Comparison of ENCODE assay signal across 8 cellular contexts in genomic region chr22:46084943-46085830, GRCh38.
DNase-seq lines count a peak whose midpoint lies in the region; TF ChIP-seq lines count a peak whose summit lies in the region.

No MANE protein-coding gene starts in this region.

- POLR2A ChIA-PET in PC-9 (lab: Charles Lee; ENCODE audit: unreplicated experiment) = interaction anchor here (0.6 to 0.7 kb wide), 3 partner anchors 70 to 573 kb away, joined by 4 to 18 read pairs (median 4); no protein-coding TSS in a partner anchor

- peaks cover 3% of the 10 kb centered on the region for H3K79me1 ChIP-seq in neuronal stem cell (ENCODE audit: low read depth, low read length)

- no peak overlapping the region for H4K91ac ChIP-seq in neuronal stem cell (ENCODE audit: low read depth, low read length, poor library complexity)

- CTCF ChIA-PET in PC-9 (lab: Charles Lee) = no interaction called here

- H3K27me3 ChIP-seq in PC-9 (ENCODE audit: insufficient read depth, low read depth) = no peaks in the 10 kb centered on the region
- no peaks in the 10 kb centered on the region for H3K27me3 ChIP-seq in esophagus (ENCODE audit: control insufficient read depth in 1 of 2, insufficient read depth in 2 of 2, low read length in 2 of 2)
- peaks cover 0 to 96% (median 14%) of the 10 kb centered on the region in 3 experiments for H3K27me3 ChIP-seq in neuronal stem cell (ENCODE audit: control insufficient read depth in 3 of 3, insufficient read depth in 3 of 3, low read depth in 1 of 3, low read length in 3 of 3)

- H3K4me3 ChIP-seq in PC-9 (peak overlapping the region; percentile 25; the same call in 1 of the 2 replicates), esophagus (ENCODE audit: low read depth in 1 of 2, low read length in 2 of 2) (peak overlapping the region; percentile 22), neuronal stem cell (ENCODE audit: low read length in 2 of 2) (no peak overlapping the region)

- H3K9ac ChIP-seq in neuronal stem cell (ENCODE audit: low read depth, low read length, poor library complexity) = no peak overlapping the region

- H3K27ac ChIP-seq in PC-9 (peak overlapping the region; percentile 74), esophagus (ENCODE audit: low read depth in 2 of 2, low read length in 1 of 2) (peak overlapping the region; percentile 97 to 98), neuronal stem cell (replicated peaks; ENCODE audit: low read length) (no peak overlapping the region)

- no peak overlapping the region for H2AFZ ChIP-seq in PC-9
- no peak overlapping the region for H2AFZ ChIP-seq in neuronal stem cell (ENCODE audit: low read length)

- peaks cover 98% of the 10 kb centered on the region for H3K79me2 ChIP-seq in PC-9 (ENCODE audit: low read depth)

- no peak for TF ChIP-seq CTCF in PC-9 (conservative IDR thresholded peaks at IDR 0.05)

- H3K4ac ChIP-seq in neuronal stem cell (ENCODE audit: low read length) = no peak overlapping the region

- BruUV-seq in PC-9 (replicated peaks; lab: Mats Ljungman, UMichigan) = TSS peak; percentile 80

- H3K4me2 ChIP-seq in PC-9 (peak overlapping the region; percentile 72), neuronal stem cell (ENCODE audit: insufficient read depth, low read length, poor library complexity, severe bottlenecking) (no peak overlapping the region)

- no peak overlapping the region for H2BK12ac ChIP-seq in neuronal stem cell (ENCODE audit: low read length)

- H3K9me2 ChIP-seq in PC-9 (ENCODE audit: insufficient read depth) = no peaks in the 10 kb centered on the region

- H3K4me1 ChIP-seq in PC-9 (replicated peaks; ENCODE audit: insufficient read depth) (peaks cover 30% of the 10 kb centered on the region), esophagus (ENCODE audit: control insufficient read depth in 2 of 2, insufficient read depth in 2 of 2, low read length in 1 of 2) (peaks cover 8 to 55% of the 10 kb centered on the region in 2 donors), neuronal stem cell (ENCODE audit: control insufficient read depth in 2 of 2, insufficient read depth in 1 of 2, low read depth in 1 of 2, low read length in 2 of 2) (peaks cover 0 to 5% of the 10 kb centered on the region in 2 donors)

- H3K36me3 ChIP-seq in PC-9 (ENCODE audit: low read depth) (no peaks in the 10 kb centered on the region), esophagus (ENCODE audit: control insufficient read depth in 2 of 2, insufficient read depth in 2 of 2, low read length in 1 of 2) (peaks cover 0 to 32% of the 10 kb centered on the region in 2 donors), neuronal stem cell (replicated peaks in 1 of 2; ENCODE audit: control insufficient read depth in 2 of 2, insufficient read depth in 2 of 2, low read length in 2 of 2) (no peaks in the 10 kb centered on the region)

- no peak overlapping the region for H2BK5ac ChIP-seq in neuronal stem cell (ENCODE audit: low read length)

- H2AK5ac ChIP-seq in neuronal stem cell (ENCODE audit: low read depth, low read length) = no peak overlapping the region

- no peak overlapping the region for H3K14ac ChIP-seq in neuronal stem cell (ENCODE audit: low read length)

- intact Hi-C loops in PC-9 (cut with micrococcal nuclease; ENCODE audit: unreplicated experiment) = loop anchor here (1.0 kb wide), 1 partner anchor 9 kb away; no protein-coding TSS in a partner anchor

- peak; percentile 83 for DNase-seq in AG08396 (ENCODE audit: low spot score)
- no peak for DNase-seq in PC-9
- no peak for DNase-seq in neuronal stem cell (ENCODE audit: low spot score)
- DNase-seq in activated naive CD4-positive, alpha-beta T cell treated with anti-CD3 and anti-CD28 coated beads, Interleukin-2, amount 50 U/mL, for 16 hours = no peak
- DNase-seq in D341Med (ENCODE audit: low spot score) = no peak
- DNase-seq in NCI-H146 (lab: John Stamatoyannopoulos, UW) = no peak
- DNase-seq in DMS153 (lab: John Stamatoyannopoulos, UW) = no peak

- H3K9me3 ChIP-seq in PC-9 (ENCODE audit: insufficient read depth, low read depth) (no peaks in the 10 kb centered on the region), esophagus (ENCODE audit: control insufficient read depth in 2 of 2, insufficient read depth in 1 of 2, low read depth in 1 of 2, low read length in 1 of 2) (no peaks in the 10 kb centered on the region), neuronal stem cell (replicated peaks in 1 of 2; ENCODE audit: control insufficient read depth in 2 of 2, insufficient read depth in 1 of 2, low read depth in 1 of 2, low read length in 2 of 2) (no peaks in the 10 kb centered on the region)

- no peak overlapping the region for H2BK120ac ChIP-seq in neuronal stem cell (ENCODE audit: low read depth, low read length)

- H3K18ac ChIP-seq in neuronal stem cell (ENCODE audit: low read length) = peak overlapping the region; percentile 57

- H3K23ac ChIP-seq in neuronal stem cell (ENCODE audit: low read depth, low read length, poor library complexity) = peak overlapping the region; percentile 8

- peaks cover 9% of the 10 kb centered on the region; the same call in 1 of the 2 replicates for H4K20me1 ChIP-seq in PC-9 (ENCODE audit: insufficient read depth)

- no peak overlapping the region for H4K8ac ChIP-seq in neuronal stem cell (ENCODE audit: low read depth, low read length)

- no peak overlapping the region for H2BK15ac ChIP-seq in neuronal stem cell (ENCODE audit: low read length)

- WGBS in esophagus, 2 donors = 29 to 47% methylated on average over 35 of the region's 35 CpGs
- no CpG with 5 or more reads among the region's 35 CpGs for WGBS in neuronal stem cell (ENCODE audit: extremely low coverage in 2 of 2, insufficient read length in 2 of 2, insufficient replicate concordance in 1 of 2), 2 donors

- peaks cover 36% of the 10 kb centered on the region for H3F3A ChIP-seq in PC-9 (ENCODE audit: insufficient read depth, low read depth)

Comparison
In these comparisons a context has a peak if more than half of its experiments do, and no peak if none do; other contexts are left out.
1. H3K4me3 ChIP-seq: peak in PC-9 (single experiment) and esophagus (2 of 2); none in neuronal stem cell (0 of 2).